Comparison of ENCODE assay signal across 10 cellular contexts in the genomic region with DNA sequence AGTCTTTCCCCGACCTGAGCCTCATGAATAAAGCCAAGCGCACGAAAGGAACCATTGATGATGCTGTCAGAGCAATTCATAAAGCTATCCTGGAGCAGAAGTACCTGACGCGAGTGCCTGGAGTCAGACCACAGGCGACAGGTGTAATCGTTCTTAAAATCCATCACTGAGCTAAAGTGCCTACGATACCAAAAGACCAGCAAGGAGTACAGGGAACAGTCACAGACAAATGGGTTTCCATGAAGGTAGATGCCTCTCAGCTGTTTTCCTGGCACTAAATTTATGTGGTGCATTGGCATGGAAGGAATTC. TPM values are rescaled to one million over a fixed set of nuclear protein-coding genes. Genes with fewer than 3 reads are reported as not detected.
DNase-seq lines count a peak whose midpoint lies in the region; ATAC-seq lines count a peak whose summit lies in the region.
"Had no signal": no experiment of that assay in that cellular context is flagged by ENCODE, and none has a peak within 500 bp of the region (broad histone marks: within the 10 kb centered on the region; RNA-seq: fewer than 3 reads in every experiment).

No MANE protein-coding gene starts in this region.

- peaks cover 49% of the 10 kb centered on the region for H3K4me1 Mint-ChIP-seq in activated CD4-positive, alpha-beta T cell treated with anti-CD3 and anti-CD28 coated beads, Interleukin-2, amount 10 ng/mL, durations not matched to agents 24 days and 14 days
- H3K4me1 Mint-ChIP-seq in activated T-helper 17 cell treated with anti-CD3 and anti-CD28 coated beads, Interleukin-2, amount 50 U/mL, for 72 hours, result peaks cover 26% of the 10 kb centered on the region

- H3K27me3 ChIP-seq in subcutaneous abdominal adipose tissue (ENCODE audit: control insufficient read depth in 5 of 5, insufficient read depth in 4 of 5, low read length in 5 of 5), result no peaks in the 10 kb centered on the region
- H3K27me3 ChIP-seq: foreskin keratinocyte had no signal

- H3K36me3 ChIP-seq in subcutaneous abdominal adipose tissue (ENCODE audit: control insufficient read depth in 5 of 5, insufficient read depth in 5 of 5, low read length in 5 of 5), result peaks cover 0 to 2% (median 0%) of the 10 kb centered on the region in 5 donors

- peaks cover 7 to 46% (median 37%) of the 10 kb centered on the region in 5 donors for H3K4me1 ChIP-seq in subcutaneous abdominal adipose tissue (ENCODE audit: control insufficient read depth in 5 of 5, insufficient read depth in 5 of 5, low read length in 5 of 5)

- H3K4me3 ChIP-seq in subcutaneous abdominal adipose tissue (ENCODE audit: low read depth in 1 of 5, low read length in 5 of 5), result peak overlapping the region in 3 of 5 donors; percentile 81 to 90 (median 87)

- peaks cover 28% of the 10 kb centered on the region for H3K36me3 Mint-ChIP-seq in activated CD4-positive, alpha-beta T cell treated with anti-CD3 and anti-CD28 coated beads, Interleukin-2, amount 10 ng/mL, durations not matched to agents 24 days and 14 days (ENCODE audit: low read depth)
- H3K36me3 Mint-ChIP-seq in activated T-helper 17 cell treated with anti-CD3 and anti-CD28 coated beads, Interleukin-2, amount 50 U/mL, for 72 hours (ENCODE audit: low read depth), result peaks cover 44% of the 10 kb centered on the region
- H3K36me3 Mint-ChIP-seq: IgD-negative memory B cell had no signal

- DNase-seq in activated CD4-positive, alpha-beta T cell treated with anti-CD3 and anti-CD28 coated beads, Interleukin-2, amount 10 ng/mL, durations not matched to agents 24 days and 14 days, result no peak
- no peak for DNase-seq in activated CD4-positive, alpha-beta T cell treated with anti-CD3 and anti-CD28 coated beads, Interleukin-2, amount 50 U/mL, for 1 hour
- peak; percentile 71 for DNase-seq in kidney glomerular epithelial cell (lab: John Stamatoyannopoulos, UW)
- no peak for DNase-seq in occipital lobe (lab: John Stamatoyannopoulos, UW)
- no peak for DNase-seq in activated CD4-positive, alpha-beta T cell treated with anti-CD3 and anti-CD28 coated beads, Interleukin-2, amount 50 U/mL, for 48 hours
- DNase-seq: foreskin keratinocyte had no signal

- intact Hi-C loops in activated CD4-positive, alpha-beta T cell treated with anti-CD3 and anti-CD28 coated beads, Interleukin-2, amount 10 ng/mL, durations not matched to agents 24 days and 14 days (cut with micrococcal nuclease), result loop anchor here (2.0 kb wide), 1 partner anchor 45 kb away; no protein-coding TSS in a partner anchor

- H3K9me3 ChIP-seq in subcutaneous abdominal adipose tissue (ENCODE audit: control insufficient read depth in 5 of 5, low read length in 5 of 5), result no peaks in the 10 kb centered on the region

- no peak overlapping the region for H3K9ac ChIP-seq in subcutaneous abdominal adipose tissue (ENCODE audit: low read length in 5 of 5)

- H3K27me3 Mint-ChIP-seq in activated CD4-positive, alpha-beta T cell treated with anti-CD3 and anti-CD28 coated beads, Interleukin-2, amount 10 ng/mL, durations not matched to agents 24 days and 14 days, result no peaks in the 10 kb centered on the region
- H3K27me3 Mint-ChIP-seq in activated T-helper 17 cell treated with anti-CD3 and anti-CD28 coated beads, Interleukin-2, amount 50 U/mL, for 72 hours, result no peaks in the 10 kb centered on the region
- H3K27me3 Mint-ChIP-seq: IgD-negative memory B cell had no signal

- peak overlapping the region; percentile 32 for H3K27ac Mint-ChIP-seq in activated CD4-positive, alpha-beta T cell treated with anti-CD3 and anti-CD28 coated beads, Interleukin-2, amount 10 ng/mL, durations not matched to agents 24 days and 14 days
- H3K27ac Mint-ChIP-seq in activated T-helper 17 cell treated with anti-CD3 and anti-CD28 coated beads, Interleukin-2, amount 50 U/mL, for 72 hours, result no peak overlapping the region

- no peak for ATAC-seq in activated T-helper 17 cell treated with anti-CD3 and anti-CD28 coated beads, Interleukin-2, amount 50 U/mL, for 72 hours (replicated peaks)
- no peak for ATAC-seq in GM19324 (IDR thresholded peaks at IDR 0.05; ENCODE audit: low FRiP score, unreplicated experiment)
- ATAC-seq: foreskin keratinocyte had no signal

- H3K9me3 Mint-ChIP-seq in activated CD4-positive, alpha-beta T cell treated with anti-CD3 and anti-CD28 coated beads, Interleukin-2, amount 10 ng/mL, durations not matched to agents 24 days and 14 days, result no peaks in the 10 kb centered on the region
- H3K9me3 Mint-ChIP-seq in activated T-helper 17 cell treated with anti-CD3 and anti-CD28 coated beads, Interleukin-2, amount 50 U/mL, for 72 hours, result no peaks in the 10 kb centered on the region
- H3K9me3 Mint-ChIP-seq: IgD-negative memory B cell had no signal

- peak overlapping the region; percentile 98 for H3K4me3 Mint-ChIP-seq in activated CD4-positive, alpha-beta T cell treated with anti-CD3 and anti-CD28 coated beads, Interleukin-2, amount 10 ng/mL, durations not matched to agents 24 days and 14 days
- peak overlapping the region; percentile 94 for H3K4me3 Mint-ChIP-seq in activated T-helper 17 cell treated with anti-CD3 and anti-CD28 coated beads, Interleukin-2, amount 50 U/mL, for 72 hours

- no peak overlapping the region for H3K27ac ChIP-seq in subcutaneous abdominal adipose tissue (ENCODE audit: low read depth, low read length)

RNA-seq across cellular contexts. Expression of a gene that starts 1.4 kb away (rescaled TPM):
- 51.7 and 55.2 TPM in 2 replicates for total RNA-seq in activated CD4-positive, alpha-beta T cell treated with anti-CD3 and anti-CD28 coated beads, Interleukin-2, amount 10 ng/mL, durations not matched to agents 24 days and 14 days
- total RNA-seq in activated T-helper 17 cell treated with anti-CD3 and anti-CD28 coated beads, Interleukin-2, amount 50 U/mL, for 72 hours, result 100 to 1,000 TPM in 1 of 2 donors, 10 to 100 TPM in 1; 31.0 to 107 TPM
- total RNA-seq in occipital lobe, result 0.94 TPM

RNA-seq across cellular contexts. Expression of a gene that starts 1.7 kb away (rescaled TPM):
- 13.6 and 14.4 TPM in 2 replicates for total RNA-seq in activated CD4-positive, alpha-beta T cell treated with anti-CD3 and anti-CD28 coated beads, Interleukin-2, amount 10 ng/mL, durations not matched to agents 24 days and 14 days
- 10 to 100 TPM in 1 of 2 donors, 1 to 10 TPM in 1; 4.9 to 11.7 TPM for total RNA-seq in activated T-helper 17 cell treated with anti-CD3 and anti-CD28 coated beads, Interleukin-2, amount 50 U/mL, for 72 hours
- 8.1 TPM for total RNA-seq in occipital lobe

Comparison
In these comparisons a context has a peak if more than half of its experiments do, and no peak if none do; other contexts are left out.
1. RNA of a gene that starts 1.4 kb away (total RNA-seq): 31.0 to 107 TPM in activated T-helper 17 cell treated with anti-CD3 and anti-CD28 coated beads, Interleukin-2, amount 50 U/mL, for 72 hours and 51.7 to 55.2 TPM in activated CD4-positive, alpha-beta T cell treated with anti-CD3 and anti-CD28 coated beads, Interleukin-2, amount 10 ng/mL, durations not matched to agents 24 days and 14 days; 0.94 TPM in occipital lobe (single experiment); every median in the first group is over 10 times any median in the second.